Comparison of ENCODE assay signal across 17 cellular contexts in the genomic region with DNA sequence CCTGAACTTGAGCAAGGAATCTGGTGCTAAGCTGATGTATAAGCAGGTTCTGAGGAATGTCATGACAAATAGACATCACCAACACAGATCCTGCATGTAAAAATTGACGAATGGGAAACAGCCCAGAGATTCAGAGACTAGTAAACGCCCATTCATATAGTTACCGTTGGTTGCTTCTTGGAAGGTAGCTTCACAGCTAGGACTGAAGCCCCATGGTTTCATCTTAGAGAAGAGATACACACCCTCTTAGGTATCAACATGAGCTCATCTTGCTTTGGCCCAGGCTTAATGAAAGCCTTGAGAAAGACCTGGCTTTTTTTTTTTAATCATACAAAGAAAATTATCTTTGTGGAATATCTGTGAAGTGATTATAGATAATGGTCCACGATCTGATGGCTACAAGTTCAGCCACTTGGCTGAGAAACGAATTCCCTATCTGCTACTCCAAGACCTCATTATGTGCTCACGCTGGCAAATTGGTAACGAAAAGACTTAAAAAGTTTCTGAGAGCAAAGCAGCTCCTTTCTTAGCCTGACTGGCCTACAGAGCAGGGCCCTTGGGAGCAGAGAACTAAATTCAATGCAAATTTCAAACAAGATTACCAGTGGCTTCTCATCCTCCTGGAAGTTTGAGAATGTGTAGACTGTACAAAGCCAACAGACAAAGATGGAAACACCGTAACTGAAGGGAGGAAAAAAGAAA.
DNase-seq lines count a peak whose midpoint lies in the region; ATAC-seq and TF ChIP-seq lines count a peak whose summit lies in the region.
"Had no signal": no experiment of that assay in that cellular context is flagged by ENCODE, and none has a peak within 500 bp of the region (broad histone marks: within the 10 kb centered on the region; RNA-seq: fewer than 3 reads in every experiment).

No MANE protein-coding gene starts in this region.

- peak overlapping the region; percentile 96 for H3K27ac Mint-ChIP-seq in Calu3 (ENCODE audit: unreplicated experiment)
- peak overlapping the region; percentile 88 for H3K27ac Mint-ChIP-seq in activated CD4-positive, alpha-beta memory T cell treated with anti-CD3 and anti-CD28 coated beads, Interleukin-2, amount 10 ng/mL, durations not matched to agents 7 days and 5 days
- peak overlapping the region; percentile 37 to 61 for H3K27ac Mint-ChIP-seq in natural killer cell

- H3K4me1 Mint-ChIP-seq in activated T-cell treated with anti-CD3 and anti-CD28 coated beads, Interleukin-2, amount 50 U/mL, for 4 hours (ENCODE audit: low read depth) = peaks cover 62% of the 10 kb centered on the region
- H3K4me1 Mint-ChIP-seq in Calu3 (ENCODE audit: low read depth, unreplicated experiment) (peaks cover 54% of the 10 kb centered on the region), natural killer cell (peaks cover 28 to 35% of the 10 kb centered on the region in 2 donors)
- peaks cover 64% of the 10 kb centered on the region for H3K4me1 Mint-ChIP-seq in activated CD4-positive, alpha-beta memory T cell treated with anti-CD3 and anti-CD28 coated beads, Interleukin-2, amount 10 ng/mL, durations not matched to agents 7 days and 5 days

- H3K9me3 Mint-ChIP-seq in activated T-cell treated with anti-CD3 and anti-CD28 coated beads, Interleukin-2, amount 50 U/mL, for 4 hours = peaks cover 3% of the 10 kb centered on the region
- peaks cover 12% of the 10 kb centered on the region for H3K9me3 Mint-ChIP-seq in Calu3 (ENCODE audit: low read depth, unreplicated experiment)
- peaks cover 3% of the 10 kb centered on the region for H3K9me3 Mint-ChIP-seq in activated CD4-positive, alpha-beta memory T cell treated with anti-CD3 and anti-CD28 coated beads, Interleukin-2, amount 10 ng/mL, durations not matched to agents 7 days and 5 days
- H3K9me3 Mint-ChIP-seq in natural killer cell = no peaks in the 10 kb centered on the region

- intact Hi-C loops in Calu3 (cut with micrococcal nuclease; ENCODE audit: unreplicated experiment) = no loop called here
- intact Hi-C loops in natural killer cell (cut with micrococcal nuclease) = loop anchor here (10.0 kb wide), 1 partner anchor 499 kb away; no protein-coding TSS in a partner anchor

- CTCF ChIA-PET in Calu3 (lab: Charles Lee) = interaction anchor here (0.5 to 1.0 kb wide), 4 partner anchors 29 to 902 kb away, joined by 3 to 7 read pairs (median 4); no protein-coding TSS in a partner anchor
- CTCF ChIA-PET in activated CD4-positive, alpha-beta memory T cell treated with anti-CD3 and anti-CD28 coated beads, Interleukin-2, amount 10 ng/mL, durations not matched to agents 7 days and 5 days (lab: Charles Lee) = interaction anchor here (0.6 to 4.7 kb wide), 13 partner anchors 9 to 360 kb away, joined by 3 to 63 read pairs (median 9); no protein-coding TSS in a partner anchor

- H3K36me3 Mint-ChIP-seq in activated T-cell treated with anti-CD3 and anti-CD28 coated beads, Interleukin-2, amount 50 U/mL, for 4 hours (ENCODE audit: insufficient read depth) = no peaks in the 10 kb centered on the region
- H3K36me3 Mint-ChIP-seq in Calu3 (ENCODE audit: insufficient read depth, unreplicated experiment) = peaks cover 18% of the 10 kb centered on the region
- peaks cover 11% of the 10 kb centered on the region for H3K36me3 Mint-ChIP-seq in activated CD4-positive, alpha-beta memory T cell treated with anti-CD3 and anti-CD28 coated beads, Interleukin-2, amount 10 ng/mL, durations not matched to agents 7 days and 5 days (ENCODE audit: low read depth)
- H3K36me3 Mint-ChIP-seq in natural killer cell = no peaks in the 10 kb centered on the region

- DNase-seq in activated T-cell treated with anti-CD3 and anti-CD28 coated beads, Interleukin-2, amount 50 U/mL, for 4 hours = no peak
- no peak for DNase-seq in activated T-cell treated with anti-CD3 and anti-CD28 coated beads, Interleukin-2, amount 50 U/mL, for 48 hours
- DNase-seq in Calu3 (no peak), natural killer cell (no peak), AG20443 (ENCODE audit: low spot score) (no peak), anterior cingulate cortex (lab: John Stamatoyannopoulos, UW) (no peak)
- DNase-seq in activated CD4-positive, alpha-beta memory T cell treated with anti-CD3 and anti-CD28 coated beads, Interleukin-2, amount 10 ng/mL, durations not matched to agents 7 days and 5 days = no peak
- DNase-seq: hippocampal formation; KG1; NCI-H1105 treated with DMSO at 0.1 percent for 48 hours; nucleus accumbens; PC-9; right lobe of liver; stimulated activated CD4-positive, alpha-beta T cell treated with anti-CD3 and anti-CD28 coated beads, Interleukin-2, amount 100 ng/mL, for 24 hours had no signal

- TF ChIP-seq CTCF in Calu3 (IDR thresholded peaks at IDR 0.05; ENCODE audit: unreplicated experiment) (no peak), natural killer cell (IDR thresholded peaks at IDR 0.05) (no peak)

- H3K27me3 Mint-ChIP-seq in activated T-cell treated with anti-CD3 and anti-CD28 coated beads, Interleukin-2, amount 50 U/mL, for 4 hours (ENCODE audit: low read depth) = no peaks in the 10 kb centered on the region
- H3K27me3 Mint-ChIP-seq in Calu3 (ENCODE audit: unreplicated experiment) (no peaks in the 10 kb centered on the region), natural killer cell (ENCODE audit: low read depth in 2 of 2) (peaks cover 0 to 2% of the 10 kb centered on the region in 2 donors)
- no peaks in the 10 kb centered on the region for H3K27me3 Mint-ChIP-seq in activated CD4-positive, alpha-beta memory T cell treated with anti-CD3 and anti-CD28 coated beads, Interleukin-2, amount 10 ng/mL, durations not matched to agents 7 days and 5 days

- peak; percentile 49 to 63 for ATAC-seq in activated T-cell treated with anti-CD3 and anti-CD28 coated beads, Interleukin-2, amount 50 U/mL, for 4 hours
- ATAC-seq in natural killer cell (no peak), HG02938 (IDR thresholded peaks at IDR 0.05; ENCODE audit: unreplicated experiment) (no peak)
- ATAC-seq: HCT116, right lobe of liver, SK-N-SH treated with all-trans-retinoic acid at 6 μM for 48 hours had no signal

- peak overlapping the region; percentile 0 for H3K4me3 Mint-ChIP-seq in activated T-cell treated with anti-CD3 and anti-CD28 coated beads, Interleukin-2, amount 50 U/mL, for 4 hours
- no peak overlapping the region for H3K4me3 Mint-ChIP-seq in Calu3 (ENCODE audit: low read depth, unreplicated experiment)
- peak overlapping the region; percentile 44 for H3K4me3 Mint-ChIP-seq in activated CD4-positive, alpha-beta memory T cell treated with anti-CD3 and anti-CD28 coated beads, Interleukin-2, amount 10 ng/mL, durations not matched to agents 7 days and 5 days
- no peak overlapping the region for H3K4me3 Mint-ChIP-seq in natural killer cell

- BruUV-seq in Calu3 (replicated peaks; lab: Mats Ljungman, UMichigan) = no TSS peak

- POLR2A ChIA-PET in activated CD4-positive, alpha-beta memory T cell treated with anti-CD3 and anti-CD28 coated beads, Interleukin-2, amount 10 ng/mL, durations not matched to agents 7 days and 5 days (lab: Charles Lee) = interaction anchor here (0.7 to 7.1 kb wide), 22 partner anchors 10 to 708 kb away, joined by 3 to 150 read pairs (median 4); a partner anchor contains a TSS

Comparison
In these comparisons a context has a peak if more than half of its experiments do, and no peak if none do; other contexts are left out.
1. ATAC-seq: peak in activated T-cell treated with anti-CD3 and anti-CD28 coated beads, Interleukin-2, amount 50 U/mL, for 4 hours (2 of 2); none in natural killer cell (0 of 3) and HG02938 (single experiment).
2. H3K4me3 Mint-ChIP-seq: peak in activated T-cell treated with anti-CD3 and anti-CD28 coated beads, Interleukin-2, amount 50 U/mL, for 4 hours (single experiment) and activated CD4-positive, alpha-beta memory T cell treated with anti-CD3 and anti-CD28 coated beads, Interleukin-2, amount 10 ng/mL, durations not matched to agents 7 days and 5 days (single experiment); none in Calu3 (single experiment) and natural killer cell (single experiment).
3. Peak in every context shown above with its lines, with median percentiles within 50 percentile points of each other: H3K27ac Mint-ChIP-seq.